Comparison of ENCODE assay signal across 9 cellular contexts in genomic region chr19:17855333-17856152, GRCh38. TPM values are rescaled to one million over a fixed set of nuclear protein-coding genes. Genes with fewer than 3 reads are reported as not detected.
DNase-seq lines count a peak whose midpoint lies in the region; ATAC-seq, FAIRE-seq and TF ChIP-seq lines count a peak whose summit lies in the region.
"Had no signal": no experiment of that assay in that cellular context is flagged by ENCODE, and none has a peak within 500 bp of the region (broad histone marks: within the 10 kb centered on the region; RNA-seq: fewer than 3 reads in every experiment).

No MANE protein-coding gene starts in this region.

- peak overlapping the region; percentile 10; the same call in 1 of the 2 replicates for H3K4me2 ChIP-seq in DOHH2 (ENCODE audit: low read length)

- H3K4me1 ChIP-seq in DOHH2 (ENCODE audit: control insufficient read depth, low read length) (peaks cover 23% of the 10 kb centered on the region), ovary (ENCODE audit: insufficient read depth) (no peaks in the 10 kb centered on the region), transverse colon (peaks cover 0 to 10% (median 3%) of the 10 kb centered on the region in 4 donors)

- no peak for ATAC-seq in HG02973 (IDR thresholded peaks at IDR 0.05; ENCODE audit: unreplicated experiment)

- DNase-seq in LoVo (ENCODE audit: low spot score) = peak; percentile 80
- peak; percentile 71 for DNase-seq in SIG-M5 treated with dmso at 0.1 percent for 504 hours (lab: John Stamatoyannopoulos, UW; ENCODE audit: unreplicated experiment)
- peak; percentile 97 for DNase-seq in activated effector memory CD4-positive, alpha-beta T cell treated with anti-CD3 and anti-CD28 coated beads, Interleukin-2, amount 50 U/mL, for 16 hours
- DNase-seq in frontal cortex (ENCODE audit: low spot score in 2 of 2) = peak; percentile 68 to 85
- DNase-seq in ovary = peak; percentile 81 to 94 (median 90)
- peak; percentile 92 for DNase-seq in transverse colon

- TF ChIP-seq EP300 in ovary (IDR thresholded peaks at IDR 0.05) (no peak), transverse colon (IDR thresholded peaks at IDR 0.05; ENCODE audit: low read depth) (no peak)

- FAIRE-seq in frontal cortex (lab: Jason Lieb, UNC) = no peak
- FAIRE-seq: TTC549 had no signal

- H3K36me3 ChIP-seq in DOHH2 (ENCODE audit: control insufficient read depth, low read length) = peaks cover 7% of the 10 kb centered on the region
- no peaks in the 10 kb centered on the region for H3K36me3 ChIP-seq in ovary
- H3K36me3 ChIP-seq in transverse colon = no peaks in the 10 kb centered on the region

- peaks cover 13% of the 10 kb centered on the region for H3F3A ChIP-seq in DOHH2 (ENCODE audit: control insufficient read depth, insufficient read depth)

- peaks cover 13% of the 10 kb centered on the region for H3K79me2 ChIP-seq in DOHH2 (ENCODE audit: control insufficient read depth, low read length)

- TF ChIP-seq CTCF in DOHH2 (IDR thresholded peaks at IDR 0.05; ENCODE audit: low read depth, low read length, poor library complexity, severe bottlenecking) (peak; percentile 95), ovary (IDR thresholded peaks at IDR 0.05) (peak; percentile 90 to 92 (median 91)), transverse colon (IDR thresholded peaks at IDR 0.05) (peak; percentile 95 to 99 (median 96))

- no peak overlapping the region for H3K4me3 ChIP-seq in DOHH2 (ENCODE audit: low read length)
- no peak overlapping the region for H3K4me3 ChIP-seq in ovary
- no peak overlapping the region for H3K4me3 ChIP-seq in transverse colon

- no peaks in the 10 kb centered on the region for H3K9me2 ChIP-seq in DOHH2 (replicated peaks; ENCODE audit: control insufficient read depth, low read length)

- H3K9me3 ChIP-seq in DOHH2 (ENCODE audit: control insufficient read depth, insufficient read depth, low read length) = no peaks in the 10 kb centered on the region
- H3K9me3 ChIP-seq in ovary = no peaks in the 10 kb centered on the region
- no peaks in the 10 kb centered on the region for H3K9me3 ChIP-seq in transverse colon

- in situ Hi-C loops in transverse colon (cut with MboI; ENCODE audit: low pct_ligation_motif_present in 1 of 4, low pct_unique_long_range_greater_than_20kb in 1 of 4, low sequenced_read_pairs in 3 of 4) = loop anchor here in 2 of 4 donors (5.0 to 25.0 kb wide), 3 partner anchors 72 to 143 kb away; partner anchors contain the start of gene MAP1S (in 1 of the 2)

- 8 to 13% (median 10%) methylated on average over 28 of the region's 28 CpGs for WGBS in ovary, 3 donors
- WGBS in transverse colon (ENCODE audit: low coverage in 1 of 2), 2 donors = 16 to 43% methylated on average over 2 to 26 of the region's 28 CpGs

- H3K27ac ChIP-seq in DOHH2 (ENCODE audit: low read depth, low read length) (no peak overlapping the region), ovary (no peak overlapping the region), transverse colon (no peak overlapping the region)

- intact Hi-C loops in ovary (cut with DNase I) (loop anchor here in 2 of 4 donors (10.0 kb wide), 2 partner anchors 61 to 251 kb away; partner anchors contain the start of gene B3GNT3 (in 1 of the 2)), transverse colon (cut with DNase I; ENCODE audit: low total_unique reads) (loop anchor here (5.0 to 10.0 kb wide), 2 partner anchors 139 to 153 kb away; no protein-coding TSS in a partner anchor)

- TF ChIP-seq POLR2A in ovary (IDR thresholded peaks at IDR 0.05) (no peak), transverse colon (IDR thresholded peaks at IDR 0.05) (no peak)

- H3K27me3 ChIP-seq in DOHH2 (ENCODE audit: control insufficient read depth, low read length) (no peaks in the 10 kb centered on the region), ovary (no peaks in the 10 kb centered on the region), transverse colon (no peaks in the 10 kb centered on the region)

- peaks cover 6% of the 10 kb centered on the region for H4K20me1 ChIP-seq in DOHH2 (ENCODE audit: control insufficient read depth, insufficient read depth, low read depth, low read length)

RNA-seq across cellular contexts. Expression of gene RPL18A, which starts 4.2 kb away (rescaled TPM):
- total RNA-seq in frontal cortex (937 TPM), ovary (1,000 to 10,000 TPM; 2,762 to 5,071 (median 3,195) TPM), transverse colon (1,000 to 10,000 TPM in 3 of 4 donors, 100 to 1,000 TPM in 1; 727 to 1,372 (median 1,071) TPM)
- 1,000 to 10,000 TPM in 1 of 2 donors, 100 to 1,000 TPM in 1; 636 to 4,721 TPM for polyA plus RNA-seq in ovary

RNA-seq across cellular contexts. Expression of gene JAK3, which starts 7.8 kb away (rescaled TPM):
- total RNA-seq in frontal cortex (1.6 TPM), ovary (10 to 100 TPM in 6 of 7 donors, 1 to 10 TPM in 1; 7.5 to 35.5 (median 25.7) TPM), transverse colon (10 to 100 TPM in 1 of 4 donors, 1 to 10 TPM in 3; 2.3 to 22.1 (median 8.5) TPM)
- polyA plus RNA-seq in ovary = 10 to 100 TPM in 1 of 2 donors, 1 to 10 TPM in 1; 6.6 to 12.7 TPM

RNA-seq across cellular contexts. Expression of gene SLC5A5, which starts 16.2 kb away (rescaled TPM):
- 2.9 TPM for total RNA-seq in frontal cortex
- total RNA-seq in ovary = under 1 TPM in 1 of 7 donors, not detected in 6; 0.07 TPM
- not detected for polyA plus RNA-seq in ovary
- total RNA-seq in transverse colon = not detected

RNA-seq across cellular contexts. Expression of gene INSL3, which starts 34.2 kb away (rescaled TPM):
- total RNA-seq in frontal cortex (not detected), ovary (1 to 10 TPM in 4 of 7 donors, under 1 TPM in 2, not detected in 1; 0.38 to 4.9 (median 1.4) TPM), transverse colon (not detected)
- 100 to 1,000 TPM; 103 to 121 TPM for polyA plus RNA-seq in ovary
